1 cellular context compared by ENCODE assay signal in the genomic region with DNA sequence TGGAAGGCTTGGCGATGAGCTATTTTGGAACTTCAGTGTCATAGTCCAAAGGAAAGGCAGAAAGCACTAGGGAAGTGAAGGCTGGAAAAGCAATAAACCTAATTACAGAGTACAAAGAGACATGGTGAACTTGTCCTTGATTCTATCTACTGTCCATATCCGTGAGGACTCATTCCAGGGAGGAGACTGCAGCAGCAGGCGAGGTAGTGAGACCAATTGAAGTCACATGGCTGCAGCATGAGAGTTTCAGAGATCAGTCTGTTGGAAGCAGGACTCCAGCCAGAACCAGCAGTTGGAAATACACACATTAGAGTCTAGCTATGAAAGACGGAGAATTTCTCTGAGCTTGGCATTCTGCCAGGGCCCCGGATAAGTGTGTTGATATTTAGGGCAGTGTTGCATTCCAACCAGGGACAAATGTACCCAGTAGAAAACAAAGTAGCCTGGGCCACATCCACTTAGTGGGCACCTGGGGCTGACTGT.
TF ChIP-seq lines count a peak whose summit lies in the region.

No MANE protein-coding gene starts in this region.

TF ChIP-seq in K562, 482 proteins besides CTCF, POLR2A, EP300 and RAD21:
- TF ChIP-seq NFIX (CRISPR knock-in tag; IDR thresholded peaks at IDR 0.05; ENCODE audit: low read depth) (peak; percentile 45; the same call in 1 of the 2 replicates), NFIC (IDR thresholded peaks at IDR 0.05) (peak; percentile 88)
- TF ChIP-seq, protein P1, sequence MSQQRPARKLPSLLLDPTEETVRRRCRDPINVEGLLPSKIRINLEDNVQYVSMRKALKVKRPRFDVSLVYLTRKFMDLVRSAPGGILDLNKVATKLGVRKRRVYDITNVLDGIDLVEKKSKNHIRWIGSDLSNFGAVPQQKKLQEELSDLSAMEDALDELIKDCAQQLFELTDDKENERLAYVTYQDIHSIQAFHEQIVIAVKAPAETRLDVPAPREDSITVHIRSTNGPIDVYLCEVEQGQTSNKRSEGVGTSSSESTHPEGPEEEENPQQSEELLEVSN (IDR thresholded peaks at IDR 0.05; ENCODE audit: borderline replicate concordance in 1 of 2, extremely low read depth in 1 of 2, insufficient read depth in 1 of 2, insufficient read length in 1 of 2, low read depth in 1 of 2, low read length in 1 of 2, poor library complexity in 1 of 2, severe bottlenecking in 1 of 2): peak in 1 of 2 experiments; percentile 21
- TF ChIP-seq, protein P2, sequence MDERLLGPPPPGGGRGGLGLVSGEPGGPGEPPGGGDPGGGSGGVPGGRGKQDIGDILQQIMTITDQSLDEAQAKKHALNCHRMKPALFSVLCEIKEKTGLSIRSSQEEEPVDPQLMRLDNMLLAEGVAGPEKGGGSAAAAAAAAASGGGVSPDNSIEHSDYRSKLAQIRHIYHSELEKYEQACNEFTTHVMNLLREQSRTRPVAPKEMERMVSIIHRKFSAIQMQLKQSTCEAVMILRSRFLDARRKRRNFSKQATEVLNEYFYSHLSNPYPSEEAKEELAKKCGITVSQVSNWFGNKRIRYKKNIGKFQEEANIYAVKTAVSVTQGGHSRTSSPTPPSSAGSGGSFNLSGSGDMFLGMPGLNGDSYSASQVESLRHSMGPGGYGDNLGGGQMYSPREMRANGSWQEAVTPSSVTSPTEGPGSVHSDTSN (CRISPR knock-in tag; IDR thresholded peaks at IDR 0.05; ENCODE audit: low read depth): no peak
- TF ChIP-seq, protein P2 (tag; conservative IDR thresholded peaks at IDR 0.05; ENCODE audit: low read depth): no peak
